Comparison of ENCODE assay signal across 11 cellular contexts in the genomic region with DNA sequence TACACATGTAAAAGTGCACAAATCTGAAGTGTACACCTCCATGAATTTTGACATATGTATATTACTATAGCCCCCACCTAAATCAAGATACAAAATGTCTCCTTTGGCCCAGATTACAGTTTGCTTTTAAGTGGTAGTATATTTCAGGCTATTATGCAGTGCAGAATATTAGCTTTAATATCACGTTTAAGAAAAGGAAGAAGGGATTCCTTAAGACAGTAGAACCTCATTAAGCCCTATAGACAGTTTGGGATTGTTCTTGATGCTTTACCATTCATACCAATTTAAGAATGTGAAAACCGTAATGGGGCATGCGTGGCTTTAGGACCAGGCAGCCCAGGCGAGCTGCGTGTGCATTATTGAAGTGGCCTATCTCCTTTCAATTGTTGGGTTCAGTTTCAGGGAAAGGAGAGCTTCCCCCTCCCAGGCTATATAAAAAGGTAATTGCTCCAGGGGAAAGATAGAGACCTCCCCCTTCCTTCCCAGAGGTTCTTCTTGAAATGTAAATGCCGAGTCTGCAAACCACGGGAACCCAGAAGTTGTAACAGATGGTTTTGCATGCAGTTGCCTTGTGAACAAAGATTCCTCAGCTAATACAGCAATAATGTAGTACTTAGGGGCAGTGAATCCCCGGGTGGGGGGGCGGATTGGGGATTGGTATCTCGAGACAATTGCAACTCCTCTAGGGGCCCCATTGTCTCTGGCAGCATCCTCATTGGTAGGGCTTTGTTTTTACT.
A peak's percentile ranks its signal among the peaks of the same experiment; 100 is the strongest.
DNase-seq lines count a peak whose midpoint lies in the region; ATAC-seq, FAIRE-seq and TF ChIP-seq lines count a peak whose summit lies in the region.
"Had no signal": no experiment of that assay in that cellular context is flagged by ENCODE, and none has a peak within 500 bp of the region (broad histone marks: within the 10 kb centered on the region; RNA-seq: fewer than 3 reads in every experiment).

No MANE protein-coding gene starts in this region.

- H3K9me3 Mint-ChIP-seq in stimulated activated naive B cell treated with anti-CD40 and anti-IgM and Interleukin-4, amounts not matched to agents 10 μg/mL and 1 μg/mL and 100 μg/mL, for 72 hours = no peaks in the 10 kb centered on the region

- no peak overlapping the region for H3K27ac Mint-ChIP-seq in stimulated activated naive B cell treated with anti-CD40 and anti-IgM and Interleukin-4, amounts not matched to agents 10 μg/mL and 1 μg/mL and 100 μg/mL, for 72 hours

- peaks cover 71% of the 10 kb centered on the region for H3K27me3 ChIP-seq in H7 (ENCODE audit: control insufficient read depth, insufficient read depth, low read length)

- TF ChIP-seq CTCF in RWPE1 (conservative IDR thresholded peaks at IDR 0.05; ENCODE audit: low read depth) (no peak), retinal pigment epithelial cell (conservative IDR thresholded peaks at IDR 0.05; ENCODE audit: low read depth, low read length) (no peak)

- DNase-seq in H7 = peak; percentile 77
- DNase-seq in RWPE1 (ENCODE audit: low spot score) = no peak
- peak; percentile 92 for DNase-seq in iPS DF 19.7 (ENCODE audit: low read depth, low spot score)
- DNase-seq in retinal pigment epithelial cell (ENCODE audit: low read depth) = no peak
- DNase-seq in OCI-M1 (lab: John Stamatoyannopoulos, UW) = no peak
- no peak for DNase-seq in stimulated activated naive CD4-positive, alpha-beta T cell treated with Interleukin-2 at 50 U/mL for 16 hours (lab: John Stamatoyannopoulos, UW)
- DNase-seq in stimulated activated naive B cell treated with anti-CD40 and anti-IgM and Interleukin-4, amounts not matched to agents 10 μg/mL and 1 μg/mL and 100 μg/mL, for 72 hours = no peak
- DNase-seq in GM19239 (ENCODE audit: insufficient read length, low spot score) = no peak
- DNase-seq: activated CD8-positive, alpha-beta memory T cell treated with anti-CD3 and anti-CD28 coated beads, Interleukin-2, amount 50 U/mL, for 4 hours; GOT3 had no signal

- POLR2A ChIA-PET in RWPE1 (lab: Yijun Ruan, JAX; ENCODE audit: low non-redundant PET) = no interaction called here

- ATAC-seq in stimulated activated naive B cell treated with anti-CD40 and anti-IgM and Interleukin-4, amounts not matched to agents 10 μg/mL and 1 μg/mL and 100 μg/mL, for 72 hours (replicated peaks) = no peak

- peaks cover 0 to 20% of the 10 kb centered on the region in 2 donors for H3K4me1 Mint-ChIP-seq in stimulated activated naive B cell treated with anti-CD40 and anti-IgM and Interleukin-4, amounts not matched to agents 10 μg/mL and 1 μg/mL and 100 μg/mL, for 72 hours

- CTCF ChIA-PET in RWPE1 (lab: Yijun Ruan, JAX) = no interaction called here

- H3K36me3 ChIP-seq in H7 (replicated peaks; ENCODE audit: control insufficient read depth, insufficient read depth, low read length) = no peaks in the 10 kb centered on the region
- H3K36me3 ChIP-seq: cardiac muscle cell had no signal

- H3K27ac ChIP-seq in RWPE1 = peak overlapping the region; percentile 85
- H3K27ac ChIP-seq: cardiac muscle cell had no signal

- no peaks in the 10 kb centered on the region for H3K36me3 Mint-ChIP-seq in stimulated activated naive B cell treated with anti-CD40 and anti-IgM and Interleukin-4, amounts not matched to agents 10 μg/mL and 1 μg/mL and 100 μg/mL, for 72 hours

- no peak for FAIRE-seq in GM19239 (lab: Jason Lieb, UNC)

- peaks cover 50 to 60% of the 10 kb centered on the region in 2 donors for H3K27me3 Mint-ChIP-seq in stimulated activated naive B cell treated with anti-CD40 and anti-IgM and Interleukin-4, amounts not matched to agents 10 μg/mL and 1 μg/mL and 100 μg/mL, for 72 hours

- H3K4me3 ChIP-seq in H7 (ENCODE audit: insufficient read depth, low read depth, low read length) (no peak overlapping the region), retinal pigment epithelial cell (ENCODE audit: low read length) (peak overlapping the region; percentile 67)
- H3K4me3 ChIP-seq: cardiac muscle cell had no signal

- H3K4me3 Mint-ChIP-seq in stimulated activated naive B cell treated with anti-CD40 and anti-IgM and Interleukin-4, amounts not matched to agents 10 μg/mL and 1 μg/mL and 100 μg/mL, for 72 hours = no peak overlapping the region

Comparison
In these comparisons a context has a peak if more than half of its experiments do, and no peak if none do; other contexts are left out.
1. DNase-seq: peak in H7 (single experiment) and iPS DF 19.7 (single experiment); none in RWPE1 (single experiment), retinal pigment epithelial cell (single experiment), OCI-M1 (single experiment), stimulated activated naive CD4-positive, alpha-beta T cell treated with Interleukin-2 at 50 U/mL for 16 hours (single experiment), stimulated activated naive B cell treated with anti-CD40 and anti-IgM and Interleukin-4, amounts not matched to agents 10 μg/mL and 1 μg/mL and 100 μg/mL, for 72 hours (single experiment) and GM19239 (single experiment).